Comparison of ENCODE assay signal across 17 cellular contexts in genomic region chr1:219312967-219313366, GRCh38.
DNase-seq lines count a peak whose midpoint lies in the region; ATAC-seq and TF ChIP-seq lines count a peak whose summit lies in the region.
"Had no signal": no experiment of that assay in that cellular context is flagged by ENCODE, and none has a peak within 500 bp of the region (broad histone marks: within the 10 kb centered on the region; RNA-seq: fewer than 3 reads in every experiment).

No MANE protein-coding gene starts in this region.

- peaks cover 8% of the 10 kb centered on the region for H3K4me1 Mint-ChIP-seq in HFFc6 (ENCODE audit: low read depth)
- H3K4me1 Mint-ChIP-seq: naive B cell had no signal

- intact Hi-C loops in sciatic nerve (cut with DNase I) = no loop called here

- H3K27me3 Mint-ChIP-seq in HFFc6 (ENCODE audit: insufficient read depth) = peaks cover 11% of the 10 kb centered on the region
- H3K27me3 Mint-ChIP-seq: naive B cell had no signal

- no peaks in the 10 kb centered on the region for H3K36me3 ChIP-seq in kidney epithelial cell (ENCODE audit: control insufficient read depth, insufficient read depth, low read length)
- H3K36me3 ChIP-seq: vagina had no signal

- no peaks in the 10 kb centered on the region for H3K27me3 ChIP-seq in kidney epithelial cell (ENCODE audit: control insufficient read depth, insufficient read depth, low read length)
- H3K27me3 ChIP-seq: gastroesophageal sphincter, vagina had no signal

- no peak overlapping the region for H3K4me3 Mint-ChIP-seq in HFFc6
- H3K4me3 Mint-ChIP-seq: naive B cell had no signal

- H3K4me3 ChIP-seq in AG10803 (ENCODE audit: low read length) = no peak overlapping the region
- no peak overlapping the region for H3K4me3 ChIP-seq in astrocyte of the spinal cord (ENCODE audit: low read depth, low read length)
- no peak overlapping the region for H3K4me3 ChIP-seq in kidney epithelial cell (ENCODE audit: low read depth, low read length)
- H3K4me3 ChIP-seq: gastroesophageal sphincter, GM12878, vagina had no signal

- peaks cover 10% of the 10 kb centered on the region; the same call in 1 of the 2 replicates for H3K36me3 Mint-ChIP-seq in HFFc6 (ENCODE audit: low read depth)

- peak; percentile 24 for DNase-seq in AG10803 (ENCODE audit: low read depth)
- DNase-seq in HFFc6 = peak; percentile 66
- DNase-seq in astrocyte of the spinal cord (ENCODE audit: low read depth, low spot score) = peak; percentile 70
- DNase-seq in kidney epithelial cell (ENCODE audit: low read depth) = peak; percentile 47
- DNase-seq in sciatic nerve (ENCODE audit: low spot score) = no peak
- DNase-seq in occipital lobe (lab: John Stamatoyannopoulos, UW) = no peak
- no peak for DNase-seq in effector CD8-positive, alpha-beta T cell (lab: John Stamatoyannopoulos, UW)
- DNase-seq: activated CD4-positive, alpha-beta T cell treated with anti-CD3 and anti-CD28 coated beads for 1 hour; DMS79 treated with DMSO at 0.1 percent for 48 hours; naive B cell; NCI-H2227 treated with DMSO at 0.1 percent for 48 hours; stimulated activated naive CD4-positive, alpha-beta T cell had no signal

- no peak overlapping the region for H3K27ac Mint-ChIP-seq in HFFc6
- H3K27ac Mint-ChIP-seq: activated naive CD4-positive, alpha-beta T cell treated with anti-CD3 and anti-CD28 coated beads, Interleukin-2, amount 50 U/mL, for 72 hours; naive B cell had no signal

- no peak for TF ChIP-seq CTCF in AG10803 (conservative IDR thresholded peaks at IDR 0.05; ENCODE audit: low read length)
- no peak for TF ChIP-seq CTCF in HFFc6 (IDR thresholded peaks at IDR 0.05)
- TF ChIP-seq CTCF in astrocyte of the spinal cord (IDR thresholded peaks at IDR 0.05; ENCODE audit: low read depth, low read length) = no peak
- TF ChIP-seq CTCF in kidney epithelial cell (IDR thresholded peaks at IDR 0.05; ENCODE audit: insufficient read depth, low read length, poor library complexity, severe bottlenecking) = no peak

- peaks cover 16% of the 10 kb centered on the region for H3K9me3 Mint-ChIP-seq in HFFc6

- in situ Hi-C loops in astrocyte of the spinal cord (cut with HindIII; ENCODE audit: low sequenced_read_pairs) = no loop called here

- no peak for ATAC-seq in sciatic nerve
- ATAC-seq in HG03457 (IDR thresholded peaks at IDR 0.05; ENCODE audit: unreplicated experiment) = no peak
- ATAC-seq: activated naive CD4-positive, alpha-beta T cell treated with anti-CD3 and anti-CD28 coated beads, Interleukin-2, amount 50 U/mL, for 72 hours; gastroesophageal sphincter; GM12878 had no signal

Comparison
In these comparisons a context has a peak if more than half of its experiments do, and no peak if none do; other contexts are left out.
1. DNase-seq: peak in AG10803 (single experiment), HFFc6 (single experiment), astrocyte of the spinal cord (single experiment) and kidney epithelial cell (single experiment); none in sciatic nerve (single experiment), occipital lobe (single experiment) and effector CD8-positive, alpha-beta T cell (single experiment).